8 cellular contexts compared by ENCODE assay signal in genomic region chr12:93466625-93467350, GRCh38. TPM values are rescaled to one million over a fixed set of nuclear protein-coding genes. Genes with fewer than 3 reads are reported as not detected.
DNase-seq lines count a peak whose midpoint lies in the region; ATAC-seq and TF ChIP-seq lines count a peak whose summit lies in the region.

No MANE protein-coding gene starts in this region.

- intact Hi-C loops in lower lobe of right lung (cut with DNase I) = no loop called here

- H3K9ac ChIP-seq in adipocyte (ENCODE audit: low read length) = peak overlapping the region; percentile 93

- H3K9me3 ChIP-seq in adipocyte (ENCODE audit: control insufficient read depth, low read length) = no peaks in the 10 kb centered on the region
- no peaks in the 10 kb centered on the region for H3K9me3 ChIP-seq in lower lobe of right lung

- H3K4me3 ChIP-seq in adipocyte (ENCODE audit: low read length) = peak overlapping the region; percentile 95
- peak overlapping the region; percentile 89 for H3K4me3 ChIP-seq in lower lobe of right lung

- peak; percentile 7 for DNase-seq in stimulated activated CD8-positive, alpha-beta memory T cell treated with anti-CD3 and anti-CD28 coated beads, Interleukin-4, amount 100 ng/mL, for 24 hours (ENCODE audit: low read depth)
- DNase-seq in stimulated activated CD8-positive, alpha-beta memory T cell treated with anti-CD3 and anti-CD28 coated beads, Interleukin-4, amount 100 ng/mL, for 48 hours = no peak
- DNase-seq in adipocyte (ENCODE audit: low read depth) (no peak), lower lobe of right lung (no peak), H4 (ENCODE audit: low spot score) (no peak)

- H3K27me3 ChIP-seq in adipocyte (replicated peaks; ENCODE audit: control insufficient read depth, insufficient read depth, low read length) = no peaks in the 10 kb centered on the region
- no peaks in the 10 kb centered on the region for H3K27me3 ChIP-seq in lower lobe of right lung (ENCODE audit: low read depth)

- TF ChIP-seq CTCF in lower lobe of right lung (IDR thresholded peaks at IDR 0.05) = no peak

- ATAC-seq in lower lobe of right lung = no peak
- ATAC-seq in activated CD4-positive, CD25-positive, alpha-beta regulatory T cell treated with anti-CD3 and anti-CD28 coated beads, Interleukin-2, amount 50 U/mL, for 24 hours = no peak
- ATAC-seq in GM19328 (IDR thresholded peaks at IDR 0.05; ENCODE audit: unreplicated experiment) = no peak
- no peak for ATAC-seq in HG03354 (IDR thresholded peaks at IDR 0.05; ENCODE audit: poor library complexity, severe bottlenecking, unreplicated experiment)

- peaks cover 15% of the 10 kb centered on the region for H3K4me1 ChIP-seq in adipocyte (ENCODE audit: control insufficient read depth, insufficient read depth, low read length)
- H3K4me1 ChIP-seq in lower lobe of right lung = peaks cover 27% of the 10 kb centered on the region

- H3K36me3 ChIP-seq in adipocyte (ENCODE audit: control insufficient read depth, insufficient read depth, low read length, severe bottlenecking) (peaks cover 8% of the 10 kb centered on the region), lower lobe of right lung (peaks cover 9% of the 10 kb centered on the region)

- H3K27ac ChIP-seq in lower lobe of right lung = peak overlapping the region; percentile 95

RNA-seq across cellular contexts. Expression of gene MRPL42, which starts 0.5 kb away (rescaled TPM):
- 44.4 TPM for total RNA-seq in lower lobe of right lung
- 155 and 177 TPM in 2 replicates for total RNA-seq in H4 (2014; rRNA removed; shearing (Covaris generic))

RNA-seq across cellular contexts. Expression of gene UBE2N, which starts 25.0 kb away (rescaled TPM):
- total RNA-seq in lower lobe of right lung = 65.7 TPM
- 102 and 163 TPM in 2 replicates for total RNA-seq in H4 (2014; rRNA removed; shearing (Covaris generic))
